15 cellular contexts compared by ENCODE assay signal in genomic region chr20:34546751-34547181, GRCh38. TPM values are rescaled to one million over a fixed set of nuclear protein-coding genes. Genes with fewer than 3 reads are reported as not detected.
DNase-seq lines count a peak whose midpoint lies in the region; ATAC-seq and FAIRE-seq lines count a peak whose summit lies in the region.
"Had no signal": no experiment of that assay in that cellular context is flagged by ENCODE, and none has a peak within 500 bp of the region (broad histone marks: within the 10 kb centered on the region; RNA-seq: fewer than 3 reads in every experiment).

No MANE protein-coding gene starts in this region.

- no peaks in the 10 kb centered on the region for H3K27me3 ChIP-seq in rectal smooth muscle tissue (ENCODE audit: control insufficient read depth, insufficient read depth, low read length)
- H3K27me3 ChIP-seq: hepatocyte, thyroid gland had no signal

- H3K36me3 ChIP-seq in rectal smooth muscle tissue (ENCODE audit: control insufficient read depth, insufficient read depth, low read length): no peaks in the 10 kb centered on the region

- no peaks in the 10 kb centered on the region for H3K4me1 ChIP-seq in rectal smooth muscle tissue (ENCODE audit: control insufficient read depth, insufficient read depth, low read length)
- H3K4me1 ChIP-seq: thyroid gland had no signal

- H3K27ac ChIP-seq in rectal smooth muscle tissue (ENCODE audit: low read depth, low read length): no peak overlapping the region
- H3K27ac ChIP-seq: hepatocyte, HL-60, parathyroid adenoma, thyroid gland had no signal

- peak; percentile 11 for DNase-seq in NCI-H2227 (lab: John Stamatoyannopoulos, UW; ENCODE audit: unreplicated experiment)
- no peak for DNase-seq in NCI-H2227 treated with DMSO at 0.1 percent for 48 hours (lab: John Stamatoyannopoulos, UW)
- DNase-seq in NCI-H2107 treated with DMSO at 0.1 percent for 48 hours (lab: John Stamatoyannopoulos, UW; ENCODE audit: unreplicated experiment): peak; percentile 90
- peak; percentile 54 for DNase-seq in SHP77 treated with DMSO at 0.1 percent for 48 hours (lab: John Stamatoyannopoulos, UW)
- no peak for DNase-seq in HTR-8/SVneo (ENCODE audit: insufficient read length, low spot score)
- DNase-seq in mesenteric fat pad (ENCODE audit: low spot score): no peak
- DNase-seq: activated CD8-positive, alpha-beta T cell treated with anti-CD3 and anti-CD28 coated beads, Interleukin-2, amount 10 ng/mL, durations not matched to agents 7 days and 5 days; stimulated activated CD4-positive, alpha-beta T cell treated with anti-CD3 and anti-CD28 coated beads, Interleukin-15, amount 100 ng/mL, for 24 hours; thyroid gland had no signal

- H3K9ac ChIP-seq in rectal smooth muscle tissue (ENCODE audit: low read length): no peak overlapping the region
- H3K9ac ChIP-seq: parathyroid adenoma had no signal

- peak overlapping the region; percentile 55 for H3K4me3 ChIP-seq in rectal smooth muscle tissue (ENCODE audit: low read length)
- H3K4me3 ChIP-seq: hepatocyte, thyroid gland had no signal

- no peak for FAIRE-seq in HTR-8/SVneo (lab: Jason Lieb, UNC)

- ATAC-seq in GM19351 (IDR thresholded peaks at IDR 0.05; ENCODE audit: unreplicated experiment): no peak
- ATAC-seq: activated CD8-positive, alpha-beta T cell treated with anti-CD3 and anti-CD28 coated beads, Interleukin-2, amount 10 ng/mL, durations not matched to agents 7 days and 5 days had no signal

RNA-seq across cellular contexts. Expression of gene MAP1LC3A, which starts 11.8 kb away (rescaled TPM):
- 48.1 TPM for total RNA-seq in mesenteric fat pad
- total RNA-seq: OCI-LY7 had no signal

RNA-seq across cellular contexts. Expression of gene DYNLRB1, which starts 30.5 kb away (rescaled TPM):
- total RNA-seq in mesenteric fat pad: 131 TPM

Comparison
In these comparisons a context has a peak if more than half of its experiments do, and no peak if none do; other contexts are left out.
1. DNase-seq: peak in NCI-H2227 (single experiment), NCI-H2107 treated with DMSO at 0.1 percent for 48 hours (single experiment) and SHP77 treated with DMSO at 0.1 percent for 48 hours (single experiment); none in NCI-H2227 treated with DMSO at 0.1 percent for 48 hours (single experiment), HTR-8/SVneo (single experiment) and mesenteric fat pad (single experiment).